Comparison of ENCODE assay signal across 8 cellular contexts in genomic region chrX:9677098-9677739, GRCh38.
DNase-seq lines count a peak whose midpoint lies in the region; ATAC-seq and TF ChIP-seq lines count a peak whose summit lies in the region.

No MANE protein-coding gene starts in this region.

- intact Hi-C loops in prostate gland (cut with DNase I) = loop anchor here (10.0 kb wide), 1 partner anchor 212 kb away; the partner anchor contains the start of gene TBL1X

- TF ChIP-seq CTCF in prostate gland (IDR thresholded peaks at IDR 0.05) = no peak

- DNase-seq in ELR (ENCODE audit: low read depth) (peak; percentile 35), prostate gland (ENCODE audit: low spot score) (peak; percentile 25), cortex of kidney (lab: John Stamatoyannopoulos, UW) (no peak), NCI-H1417 (lab: John Stamatoyannopoulos, UW) (no peak), HuH-7 (ENCODE audit: low spot score) (no peak)
- DNase-seq in activated T-helper 9 cell treated with anti-CD3 and anti-CD28 coated beads, Interleukin-2, amount 50 U/mL, for 16 hours (ENCODE audit: low read depth) = peak; percentile 3

- no peak overlapping the region for H3K27ac ChIP-seq in prostate gland

- WGBS in prostate gland = 17% methylated on average over 7 of the region's 7 CpGs

- H3K4me1 ChIP-seq in prostate gland (replicated peaks) = no peaks in the 10 kb centered on the region

- ATAC-seq in GM19468 (IDR thresholded peaks at IDR 0.05; ENCODE audit: extremely low read depth, unreplicated experiment) = peak; percentile 95
- ATAC-seq in HG03520 (IDR thresholded peaks at IDR 0.05; ENCODE audit: unreplicated experiment) = peak; percentile 98

- no peak for TF ChIP-seq POLR2A in prostate gland (IDR thresholded peaks at IDR 0.05)

- H3K27me3 ChIP-seq in prostate gland (replicated peaks; ENCODE audit: insufficient read depth) = no peaks in the 10 kb centered on the region

- H3K36me3 ChIP-seq in prostate gland = no peaks in the 10 kb centered on the region

- H3K4me3 ChIP-seq in prostate gland = no peak overlapping the region

- H3K9me3 ChIP-seq in prostate gland = no peaks in the 10 kb centered on the region

Comparison
In these comparisons a context has a peak if more than half of its experiments do, and no peak if none do; other contexts are left out.
1. DNase-seq: peak in ELR (single experiment), activated T-helper 9 cell treated with anti-CD3 and anti-CD28 coated beads, Interleukin-2, amount 50 U/mL, for 16 hours (single experiment) and prostate gland (single experiment); none in cortex of kidney (single experiment), NCI-H1417 (0 of 3) and HuH-7 (single experiment).